29 cellular contexts compared by ENCODE assay signal in the genomic region with DNA sequence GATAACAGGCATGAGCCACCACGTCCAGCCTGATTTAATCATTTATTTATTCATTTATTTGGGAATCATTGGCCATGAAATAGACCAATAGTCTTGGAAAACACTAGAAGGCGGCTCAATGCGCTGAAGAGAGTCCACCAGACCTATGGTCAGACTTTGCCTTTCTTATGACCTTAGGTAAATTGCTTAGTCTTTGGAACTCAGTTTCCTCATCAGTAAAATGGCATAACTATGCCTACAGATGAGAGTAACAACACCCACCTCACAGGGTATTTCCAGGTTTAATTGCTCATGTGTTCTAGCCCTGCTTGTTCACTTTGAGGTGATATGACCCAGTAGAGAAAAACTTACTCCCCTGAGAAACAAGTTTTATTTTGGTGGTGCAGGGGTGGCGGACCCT.
"Had no signal": no experiment of that assay in that cellular context is flagged by ENCODE, and none has a peak within 500 bp of the region (broad histone marks: within the 10 kb centered on the region; RNA-seq: fewer than 3 reads in every experiment).

No MANE protein-coding gene starts in this region.

- H3K27me3 ChIP-seq: stomach, suprapubic skin, testis, thyroid gland, tibial artery, tibial nerve, transverse colon, upper lobe of left lung, upper lobe of right lung, uterus, vagina had no signal

- FAIRE-seq: urothelium cell line had no signal

- H3K36me3 ChIP-seq: stomach, suprapubic skin, thoracic aorta, thyroid gland, tibial artery, tibial nerve, transverse colon, upper lobe of left lung, upper lobe of right lung, uterus, vagina had no signal

- H3K36me3 Mint-ChIP-seq: stimulated activated effector memory CD8-positive, alpha-beta T cell treated with anti-CD3 and anti-CD28 coated beads, Interleukin-12 subunit alpha, Interleukin-12 subunit beta, amount 100 ng/mL, for 72 hours; stimulated activated memory B cell treated with anti-CD40 and anti-IgM and Interleukin-4, amounts not matched to agents 10 μg/mL and 1 μg/mL and 100 μg/mL, for 72 hours; type B pancreatic cell had no signal

- H3K27ac ChIP-seq: stomach, suprapubic skin, testis, thoracic aorta, thyroid gland, tibial artery, tibial nerve, transverse colon, upper lobe of left lung, upper lobe of right lung, uterus, vagina had no signal

- H3K9me3 ChIP-seq: suprapubic skin, testis, thoracic aorta, thyroid gland, uterus, vagina had no signal

- DNase-seq: stimulated activated CD4-positive, alpha-beta T cell treated with anti-CD3 and anti-CD28 coated beads, Interleukin-2, amount 100 ng/mL, for 48 hours; stimulated activated CD4-positive, alpha-beta T cell treated with anti-CD3 and anti-CD28 coated beads, Interleukin-4, amount 100 ng/mL, for 1 hour; stimulated activated CD4-positive, alpha-beta T cell treated with anti-CD3 and anti-CD28 coated beads, Interleukin-4, amount 100 ng/mL, for 24 hours; stimulated activated CD4-positive, alpha-beta T cell treated with anti-CD3 and anti-CD28 coated beads, Interleukin-4, amount 100 ng/mL, for 4 hours; stimulated activated CD8-positive, alpha-beta memory T cell treated with anti-CD3 and anti-CD28 coated beads, Interleukin-4, amount 100 ng/mL, for 48 hours; stimulated activated naive B cell treated with anti-CD40 and anti-IgM and Interleukin-4, amounts not matched to agents 10 μg/mL and 1 μg/mL and 100 μg/mL, for 72 hours; stimulated activated naive CD4-positive, alpha-beta T cell; stimulated activated naive CD4-positive, alpha-beta T cell treated with Interleukin-2 at 50 U/mL for 16 hours; stimulated activated naive CD8-positive, alpha-beta T cell treated with anti-CD3 and anti-CD28 coated beads, Interleukin-15, amount 100 ng/mL, for 72 hours; stimulated activated naive CD8-positive, alpha-beta T cell treated with anti-CD3 and anti-CD28 coated beads, Interleukin-15, Interleukin-2, amounts not matched to agents 100 U/mL and 50 U/mL, for 24 hours; stomach; substantia nigra; testis; thyroid gland; tibial artery; transverse colon; trophoblast cell; upper lobe of left lung; upper lobe of right lung; uterus had no signal

- H3K4me3 ChIP-seq: stomach, suprapubic skin, testis, thoracic aorta, thyroid gland, tibial artery, tibial nerve, transverse colon, upper lobe of left lung, upper lobe of right lung, uterus, vagina had no signal

- ATAC-seq: stimulated activated effector memory CD8-positive, alpha-beta T cell treated with anti-CD3 and anti-CD28 coated beads, Interleukin-12 subunit alpha, Interleukin-12 subunit beta, amount 100 ng/mL, for 72 hours; stimulated activated memory B cell treated with anti-CD40 and anti-IgM and Interleukin-4, amounts not matched to agents 10 μg/mL and 1 μg/mL and 100 μg/mL, for 72 hours; stimulated activated naive B cell treated with anti-CD40 and anti-IgM and Interleukin-4, amounts not matched to agents 10 μg/mL and 1 μg/mL and 100 μg/mL, for 72 hours; stimulated activated naive CD8-positive, alpha-beta T cell treated with anti-CD3 and anti-CD28 coated beads, Interleukin-15, amount 100 ng/mL, for 72 hours; stimulated activated naive CD8-positive, alpha-beta T cell treated with anti-CD3 and anti-CD28 coated beads, Interleukin-15, Interleukin-2, amounts not matched to agents 100 U/mL and 50 U/mL, for 24 hours; upper lobe of right lung had no signal

- H3K4me3 Mint-ChIP-seq: stimulated activated effector memory CD8-positive, alpha-beta T cell treated with anti-CD3 and anti-CD28 coated beads, Interleukin-12 subunit alpha, Interleukin-12 subunit beta, amount 100 ng/mL, for 72 hours; stimulated activated memory B cell treated with anti-CD40 and anti-IgM and Interleukin-4, amounts not matched to agents 10 μg/mL and 1 μg/mL and 100 μg/mL, for 72 hours; stimulated activated naive B cell treated with anti-CD40 and anti-IgM and Interleukin-4, amounts not matched to agents 10 μg/mL and 1 μg/mL and 100 μg/mL, for 72 hours; stimulated activated naive CD8-positive, alpha-beta T cell treated with anti-CD3 and anti-CD28 coated beads, Interleukin-15, amount 100 ng/mL, for 72 hours; stimulated activated naive CD8-positive, alpha-beta T cell treated with anti-CD3 and anti-CD28 coated beads, Interleukin-15, Interleukin-2, amounts not matched to agents 100 ng/mL and 50 ng/mL, for 24 hours; type B pancreatic cell had no signal

- H3K27ac Mint-ChIP-seq: stimulated activated effector memory CD8-positive, alpha-beta T cell treated with anti-CD3 and anti-CD28 coated beads, Interleukin-12 subunit alpha, Interleukin-12 subunit beta, amount 100 ng/mL, for 72 hours; stimulated activated memory B cell treated with anti-CD40 and anti-IgM and Interleukin-4, amounts not matched to agents 10 μg/mL and 1 μg/mL and 100 μg/mL, for 72 hours; stimulated activated naive B cell treated with anti-CD40 and anti-IgM and Interleukin-4, amounts not matched to agents 10 μg/mL and 1 μg/mL and 100 μg/mL, for 72 hours; stimulated activated naive CD8-positive, alpha-beta T cell treated with anti-CD3 and anti-CD28 coated beads, Interleukin-15, amount 100 ng/mL, for 72 hours; stimulated activated naive CD8-positive, alpha-beta T cell treated with anti-CD3 and anti-CD28 coated beads, Interleukin-15, Interleukin-2, amounts not matched to agents 100 ng/mL and 50 ng/mL, for 24 hours had no signal

- H3K4me1 ChIP-seq: suprapubic skin, testis, thyroid gland, tibial nerve, transverse colon, upper lobe of left lung, upper lobe of right lung, uterus, vagina had no signal

- H3K27me3 Mint-ChIP-seq: type B pancreatic cell had no signal
